Comparison of ENCODE assay signal across 22 cellular contexts in genomic region chr3:31847760-31848159, GRCh38.
A peak's percentile ranks its signal among the peaks of the same experiment; 100 is the strongest.
DNase-seq lines count a peak whose midpoint lies in the region; ATAC-seq and TF ChIP-seq lines count a peak whose summit lies in the region.
"Had no signal": no experiment of that assay in that cellular context is flagged by ENCODE, and none has a peak within 500 bp of the region (broad histone marks: within the 10 kb centered on the region; RNA-seq: fewer than 3 reads in every experiment).

No MANE protein-coding gene starts in this region.

- DNase-seq in MCF 10A (ENCODE audit: unreplicated experiment) (no peak), breast epithelium (ENCODE audit: low spot score in 2 of 2) (no peak), WTC11 (ENCODE audit: low spot score) (no peak), testis (no peak), HEK293T (ENCODE audit: extremely low spot score) (no peak), NOMO-1 (lab: John Stamatoyannopoulos, UW; ENCODE audit: unreplicated experiment in 2 of 2) (no peak)
- DNase-seq in stimulated activated CD4-positive, alpha-beta T cell treated with anti-CD3 and anti-CD28 coated beads, Interleukin-4, amount 100 ng/mL, for 4 hours: no peak
- DNase-seq: AML-193; CD8-positive, alpha-beta T cell; DMS 273 treated with DMSO at 0.1 percent for 48 hours; DMS53; DND-41; EL; GOT3; H7 had no signal

- CTCF ChIA-PET in MCF 10A (lab: Yijun Ruan, JAX) (interaction anchor here (0.6 kb wide), 1 partner anchor 26 kb away, joined by 3 read pairs; no protein-coding TSS in a partner anchor), WTC11 (lab: Charles Lee) (interaction anchor here (0.5 to 0.8 kb wide), 2 partner anchors 70 to 206 kb away, joined by 3 to 4 read pairs; no protein-coding TSS in a partner anchor), HEK293T (lab: Yijun Ruan, JAX) (no interaction called here)

- ATAC-seq in WTC11: peak; percentile 33; the same call in 1 of the 2 replicates
- ATAC-seq: A549; CD8-positive, alpha-beta T cell; GM12878; HCT116 had no signal

- H3K36me3 Mint-ChIP-seq in MCF 10A (ENCODE audit: insufficient read depth, unreplicated experiment) (peaks cover 46% of the 10 kb centered on the region), WTC11 (peaks cover 10% of the 10 kb centered on the region), nephron (ENCODE audit: low read depth) (no peaks in the 10 kb centered on the region)
- H3K36me3 Mint-ChIP-seq: CD14-positive monocyte; CD8-positive, alpha-beta T cell had no signal

- intact Hi-C loops in MCF 10A (cut with micrococcal nuclease) (no loop called here), breast epithelium (cut with DNase I; ENCODE audit: low total_unique reads) (no loop called here), testis (cut with DNase I; ENCODE audit: low total_unique reads) (no loop called here)

- H3K9me3 Mint-ChIP-seq in MCF 10A (ENCODE audit: unreplicated experiment) (no peaks in the 10 kb centered on the region), WTC11 (no peaks in the 10 kb centered on the region), nephron (no peaks in the 10 kb centered on the region)
- H3K9me3 Mint-ChIP-seq: CD14-positive monocyte; CD8-positive, alpha-beta T cell had no signal

- H3K27me3 ChIP-seq in breast epithelium (no peaks in the 10 kb centered on the region), testis (no peaks in the 10 kb centered on the region)
- H3K27me3 ChIP-seq: BLaER1 had no signal

- TF ChIP-seq POLR2A in breast epithelium (IDR thresholded peaks at IDR 0.05): no peak
- no peak for TF ChIP-seq POLR2A in testis (IDR thresholded peaks at IDR 0.05)

- POLR2A ChIA-PET in MCF 10A (lab: Yijun Ruan, JAX): no interaction called here
- POLR2A ChIA-PET in WTC11 (lab: Charles Lee): no interaction called here
- POLR2A ChIA-PET in HEK293T (lab: Yijun Ruan, JAX): no interaction called here

- H3K4me3 ChIP-seq in breast epithelium: no peak overlapping the region
- no peak overlapping the region for H3K4me3 ChIP-seq in testis
- H3K4me3 ChIP-seq: A549, BLaER1, GM12878 had no signal

- H3K9me3 ChIP-seq in breast epithelium (no peaks in the 10 kb centered on the region), testis (no peaks in the 10 kb centered on the region)
- H3K9me3 ChIP-seq: A549, BLaER1 had no signal

- H3K4me1 ChIP-seq in breast epithelium (no peaks in the 10 kb centered on the region), testis (peaks cover 18% of the 10 kb centered on the region)
- H3K4me1 ChIP-seq: A549 had no signal

- H3K36me3 ChIP-seq in breast epithelium (no peaks in the 10 kb centered on the region), testis (ENCODE audit: low read depth, missing control alignments) (no peaks in the 10 kb centered on the region)
- H3K36me3 ChIP-seq: BLaER1 had no signal

- TF ChIP-seq CTCF in MCF 10A (IDR thresholded peaks at IDR 0.05; ENCODE audit: unreplicated experiment): no peak
- no peak for TF ChIP-seq CTCF in breast epithelium (IDR thresholded peaks at IDR 0.05)
- no peak for TF ChIP-seq CTCF in WTC11 (IDR thresholded peaks at IDR 0.05)
- TF ChIP-seq CTCF in nephron (IDR thresholded peaks at IDR 0.05; ENCODE audit: unreplicated experiment in 3 of 3): no peak
- no peak for TF ChIP-seq CTCF in testis (IDR thresholded peaks at IDR 0.05)

- H3K27me3 Mint-ChIP-seq in MCF 10A (ENCODE audit: insufficient read depth, unreplicated experiment): no peaks in the 10 kb centered on the region
- no peaks in the 10 kb centered on the region for H3K27me3 Mint-ChIP-seq in WTC11 (ENCODE audit: low read depth)
- no peaks in the 10 kb centered on the region for H3K27me3 Mint-ChIP-seq in nephron (ENCODE audit: low read depth)

- no TSS peak for BruUV-seq in MCF 10A (replicated peaks; lab: Mats Ljungman, UMichigan)

- 92% methylated on average over 5 to 6 of the region's 6 CpGs for WGBS in testis, 2 donors

- no peak overlapping the region for H3K4me3 Mint-ChIP-seq in MCF 10A (ENCODE audit: unreplicated experiment)
- H3K4me3 Mint-ChIP-seq in WTC11: no peak overlapping the region
- H3K4me3 Mint-ChIP-seq in nephron: no peak overlapping the region
- H3K4me3 Mint-ChIP-seq: CD14-positive monocyte; CD8-positive, alpha-beta T cell had no signal

- no peak overlapping the region for H3K27ac ChIP-seq in breast epithelium
- peak overlapping the region; percentile 35 to 41 for H3K27ac ChIP-seq in testis
- H3K27ac ChIP-seq: 22Rv1, A549, BLaER1 had no signal

- H3K4me1 Mint-ChIP-seq in MCF 10A (ENCODE audit: insufficient read depth, unreplicated experiment) (no peaks in the 10 kb centered on the region), WTC11 (peaks cover 52% of the 10 kb centered on the region), nephron (peaks cover 37% of the 10 kb centered on the region)
- H3K4me1 Mint-ChIP-seq: CD14-positive monocyte had no signal

- H3K27ac Mint-ChIP-seq in MCF 10A (ENCODE audit: low read depth, unreplicated experiment) (peak overlapping the region; percentile 37), WTC11 (peak overlapping the region; percentile 17; the same call in 1 of the 2 replicates), nephron (peak overlapping the region; percentile 84 to 97 (median 89))
- H3K27ac Mint-ChIP-seq: CD14-positive monocyte; CD8-positive, alpha-beta T cell had no signal

TF ChIP-seq in WTC11, 78 proteins besides CTCF, POLR2A, EP300 and RAD21 (continues in another document):
- TF ChIP-seq TCF7 (CRISPR knock-in tag; IDR thresholded peaks at IDR 0.05; ENCODE audit: low read depth) (no peak), ATF2 (CRISPR knock-in tag; IDR thresholded peaks at IDR 0.05; ENCODE audit: borderline replicate concordance, low read depth) (no peak), FOXJ3 (CRISPR knock-in tag; IDR thresholded peaks at IDR 0.05; ENCODE audit: borderline replicate concordance) (no peak), SMAD4 (CRISPR knock-in tag; IDR thresholded peaks at IDR 0.05) (no peak)
- TF ChIP-seq, protein P1, sequence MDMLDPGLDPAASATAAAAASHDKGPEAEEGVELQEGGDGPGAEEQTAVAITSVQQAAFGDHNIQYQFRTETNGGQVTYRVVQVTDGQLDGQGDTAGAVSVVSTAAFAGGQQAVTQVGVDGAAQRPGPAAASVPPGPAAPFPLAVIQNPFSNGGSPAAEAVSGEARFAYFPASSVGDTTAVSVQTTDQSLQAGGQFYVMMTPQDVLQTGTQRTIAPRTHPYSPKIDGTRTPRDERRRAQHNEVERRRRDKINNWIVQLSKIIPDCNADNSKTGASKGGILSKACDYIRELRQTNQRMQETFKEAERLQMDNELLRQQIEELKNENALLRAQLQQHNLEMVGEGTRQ (CRISPR knock-in tag; IDR thresholded peaks at IDR 0.05): no peak
- TF ChIP-seq, protein P2, sequence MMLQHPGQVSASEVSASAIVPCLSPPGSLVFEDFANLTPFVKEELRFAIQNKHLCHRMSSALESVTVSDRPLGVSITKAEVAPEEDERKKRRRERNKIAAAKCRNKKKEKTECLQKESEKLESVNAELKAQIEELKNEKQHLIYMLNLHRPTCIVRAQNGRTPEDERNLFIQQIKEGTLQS (CRISPR knock-in tag; conservative IDR thresholded peaks at IDR 0.05): no peak

TF ChIP-seq in HEK293T, 16 proteins besides CTCF, POLR2A, EP300 and RAD21:
- TF ChIP-seq FOXK2 (IDR thresholded peaks at IDR 0.05): no peak
- no peak for TF ChIP-seq BHLHE40 (IDR thresholded peaks at IDR 0.05; ENCODE audit: borderline replicate concordance)
- no peak for TF ChIP-seq HDGF (IDR thresholded peaks at IDR 0.05; ENCODE audit: borderline replicate concordance)
- TF ChIP-seq ZNF384 (IDR thresholded peaks at IDR 0.05): no peak
- no peak for TF ChIP-seq NFRKB (IDR thresholded peaks at IDR 0.05)
- no peak for TF ChIP-seq PKNOX1 (IDR thresholded peaks at IDR 0.05)
- TF ChIP-seq FOXM1 (IDR thresholded peaks at IDR 0.05; ENCODE audit: borderline replicate concordance): no peak
- TF ChIP-seq ARNT (IDR thresholded peaks at IDR 0.05): no peak
- no peak for TF ChIP-seq LEF1 (IDR thresholded peaks at IDR 0.05; ENCODE audit: borderline replicate concordance)
- TF ChIP-seq SUZ12 (IDR thresholded peaks at IDR 0.05): no peak
- no peak for TF ChIP-seq CTBP1 (IDR thresholded peaks at IDR 0.05; ENCODE audit: borderline replicate concordance)
- TF ChIP-seq SP1 (IDR thresholded peaks at IDR 0.05): no peak
- no peak for TF ChIP-seq L3MBTL2 (conservative IDR thresholded peaks at IDR 0.05)
- TF ChIP-seq TARDBP (IDR thresholded peaks at IDR 0.05): no peak
- TF ChIP-seq FOXA1 (IDR thresholded peaks at IDR 0.05): no peak
- TF ChIP-seq ELF4 (IDR thresholded peaks at IDR 0.05): no peak

Comparison
In these comparisons a context has a peak if more than half of its experiments do, and no peak if none do; other contexts are left out.
1. H3K27ac Mint-ChIP-seq: peak in every context shown above with its lines; median percentile 89 in nephron; 37 in MCF 10A; 17 in WTC11.
2. H3K27ac ChIP-seq: peak in testis (2 of 2); none in breast epithelium (0 of 2).